1 cellular context compared by ENCODE assay signal in the genomic region with DNA sequence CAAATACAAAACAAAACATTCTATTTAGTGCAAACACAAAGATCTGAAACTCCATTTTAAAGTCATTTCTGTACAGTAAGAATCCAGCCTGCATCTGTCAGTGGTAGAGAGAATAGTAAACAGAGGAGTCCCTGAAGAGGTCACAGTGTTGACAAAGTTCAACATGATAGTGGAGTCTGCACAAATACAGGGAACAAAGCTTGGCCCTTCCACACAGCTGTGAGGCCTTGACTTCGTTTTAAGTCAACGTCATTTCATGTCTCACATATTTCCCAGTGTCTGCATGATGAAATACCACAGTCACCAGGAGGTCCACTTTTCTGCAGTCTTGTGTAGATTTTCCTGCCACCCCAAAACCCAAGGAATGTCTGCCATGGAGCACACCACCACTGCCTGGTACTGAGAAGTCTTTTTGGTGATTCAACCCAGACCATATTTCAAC.
TF ChIP-seq lines count a peak whose summit lies in the region.

No MANE protein-coding gene starts in this region.

TF ChIP-seq in H1, 55 proteins besides CTCF, POLR2A, EP300 and RAD21 (continued from another document):
- TF ChIP-seq, protein P1, sequence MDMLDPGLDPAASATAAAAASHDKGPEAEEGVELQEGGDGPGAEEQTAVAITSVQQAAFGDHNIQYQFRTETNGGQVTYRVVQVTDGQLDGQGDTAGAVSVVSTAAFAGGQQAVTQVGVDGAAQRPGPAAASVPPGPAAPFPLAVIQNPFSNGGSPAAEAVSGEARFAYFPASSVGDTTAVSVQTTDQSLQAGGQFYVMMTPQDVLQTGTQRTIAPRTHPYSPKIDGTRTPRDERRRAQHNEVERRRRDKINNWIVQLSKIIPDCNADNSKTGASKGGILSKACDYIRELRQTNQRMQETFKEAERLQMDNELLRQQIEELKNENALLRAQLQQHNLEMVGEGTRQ (IDR thresholded peaks at IDR 0.05; ENCODE audit: low read length) = no peak
- no peak for TF ChIP-seq CTBP2 (IDR thresholded peaks at IDR 0.05; ENCODE audit: borderline replicate concordance, insufficient read depth, insufficient read length, low read length)
TF ChIP-seq in H1: peak in this region for 0.
